In the genomic region with DNA sequence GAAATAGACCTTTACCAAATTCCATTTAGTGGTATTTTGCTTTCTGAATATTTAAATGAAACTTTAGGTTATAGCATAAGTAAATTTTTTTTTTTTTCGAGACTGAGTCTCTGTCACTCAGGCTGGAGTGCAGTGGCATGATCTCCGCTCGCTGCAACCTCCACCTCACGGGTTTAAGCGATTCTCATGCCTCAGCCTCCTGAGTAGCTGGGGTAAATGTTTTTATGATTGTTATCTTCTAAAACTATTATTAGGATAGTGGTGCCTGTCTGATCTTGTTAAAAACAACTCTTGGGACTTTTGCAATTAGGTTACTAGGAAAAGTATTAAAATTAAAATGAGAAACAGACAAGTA, we compare ENCODE assay signal across 3 cellular contexts.
TF ChIP-seq lines count a peak whose summit lies in the region.

No MANE protein-coding gene starts in this region.

TF ChIP-seq in SK-N-SH, 30 proteins besides CTCF, POLR2A, EP300 and RAD21:
- no peak for TF ChIP-seq CHD2 (IDR thresholded peaks at IDR 0.05; ENCODE audit: low read length, partially characterized antibody)
- TF ChIP-seq TAF1 (IDR thresholded peaks at IDR 0.05; ENCODE audit: borderline replicate concordance, low read depth, low read length): no peak
- no peak for TF ChIP-seq RXRA (IDR thresholded peaks at IDR 0.05; ENCODE audit: borderline replicate concordance, low read depth)
- TF ChIP-seq FOXJ3 (CRISPR knock-in tag; IDR thresholded peaks at IDR 0.05): no peak
- no peak for TF ChIP-seq GATA2 (CRISPR knock-in tag; IDR thresholded peaks at IDR 0.05)
- no peak for TF ChIP-seq SIN3A (IDR thresholded peaks at IDR 0.05; ENCODE audit: borderline replicate concordance, low read depth, low read length)
- no peak for TF ChIP-seq NRF1 (IDR thresholded peaks at IDR 0.05; ENCODE audit: low read depth, low read length)
- TF ChIP-seq POLR2AphosphoS5 (IDR thresholded peaks at IDR 0.05; ENCODE audit: low read depth, low read length): no peak
- TF ChIP-seq, protein P1, sequence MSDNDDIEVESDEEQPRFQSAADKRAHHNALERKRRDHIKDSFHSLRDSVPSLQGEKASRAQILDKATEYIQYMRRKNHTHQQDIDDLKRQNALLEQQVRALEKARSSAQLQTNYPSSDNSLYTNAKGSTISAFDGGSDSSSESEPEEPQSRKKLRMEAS (IDR thresholded peaks at IDR 0.05; ENCODE audit: low read depth): no peak
- TF ChIP-seq, protein P2, sequence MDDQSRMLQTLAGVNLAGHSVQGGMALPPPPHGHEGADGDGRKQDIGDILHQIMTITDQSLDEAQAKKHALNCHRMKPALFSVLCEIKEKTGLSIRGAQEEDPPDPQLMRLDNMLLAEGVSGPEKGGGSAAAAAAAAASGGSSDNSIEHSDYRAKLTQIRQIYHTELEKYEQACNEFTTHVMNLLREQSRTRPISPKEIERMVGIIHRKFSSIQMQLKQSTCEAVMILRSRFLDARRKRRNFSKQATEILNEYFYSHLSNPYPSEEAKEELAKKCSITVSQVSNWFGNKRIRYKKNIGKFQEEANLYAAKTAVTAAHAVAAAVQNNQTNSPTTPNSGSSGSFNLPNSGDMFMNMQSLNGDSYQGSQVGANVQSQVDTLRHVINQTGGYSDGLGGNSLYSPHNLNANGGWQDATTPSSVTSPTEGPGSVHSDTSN (IDR thresholded peaks at IDR 0.05): no peak
- TF ChIP-seq, protein P3, sequence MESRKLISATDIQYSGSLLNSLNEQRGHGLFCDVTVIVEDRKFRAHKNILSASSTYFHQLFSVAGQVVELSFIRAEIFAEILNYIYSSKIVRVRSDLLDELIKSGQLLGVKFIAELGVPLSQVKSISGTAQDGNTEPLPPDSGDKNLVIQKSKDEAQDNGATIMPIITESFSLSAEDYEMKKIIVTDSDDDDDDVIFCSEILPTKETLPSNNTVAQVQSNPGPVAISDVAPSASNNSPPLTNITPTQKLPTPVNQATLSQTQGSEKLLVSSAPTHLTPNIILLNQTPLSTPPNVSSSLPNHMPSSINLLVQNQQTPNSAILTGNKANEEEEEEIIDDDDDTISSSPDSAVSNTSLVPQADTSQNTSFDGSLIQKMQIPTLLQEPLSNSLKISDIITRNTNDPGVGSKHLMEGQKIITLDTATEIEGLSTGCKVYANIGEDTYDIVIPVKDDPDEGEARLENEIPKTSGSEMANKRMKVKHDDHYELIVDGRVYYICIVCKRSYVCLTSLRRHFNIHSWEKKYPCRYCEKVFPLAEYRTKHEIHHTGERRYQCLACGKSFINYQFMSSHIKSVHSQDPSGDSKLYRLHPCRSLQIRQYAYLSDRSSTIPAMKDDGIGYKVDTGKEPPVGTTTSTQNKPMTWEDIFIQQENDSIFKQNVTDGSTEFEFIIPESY (IDR thresholded peaks at IDR 0.05; ENCODE audit: borderline replicate concordance, low read depth): no peak
- TF ChIP-seq SMC3 (IDR thresholded peaks at IDR 0.05; ENCODE audit: low read depth, low read length): no peak
- TF ChIP-seq MXI1 (IDR thresholded peaks at IDR 0.05; ENCODE audit: low read depth, low read length): no peak
- TF ChIP-seq FOXM1 (IDR thresholded peaks at IDR 0.05; ENCODE audit: low read depth): no peak
- no peak for TF ChIP-seq GABPA (IDR thresholded peaks at IDR 0.05; ENCODE audit: low read depth)
- TF ChIP-seq EZH2phosphoT487 (IDR thresholded peaks at IDR 0.05; ENCODE audit: borderline replicate concordance, low read depth): no peak
- no peak for TF ChIP-seq RFX5 (IDR thresholded peaks at IDR 0.05; ENCODE audit: low read length)

TF ChIP-seq in SK-N-SH treated with all-trans-retinoic acid at 6 μM for 48 hours, 23 proteins besides CTCF, POLR2A, EP300 and RAD21:
- TF ChIP-seq ARNTL (CRISPR knock-in tag; IDR thresholded peaks at IDR 0.05; ENCODE audit: borderline replicate concordance, low read depth): no peak
- TF ChIP-seq ZFP3 (CRISPR knock-in tag; IDR thresholded peaks at IDR 0.05): no peak
- TF ChIP-seq ZNF8 (CRISPR knock-in tag; IDR thresholded peaks at IDR 0.05): no peak
- TF ChIP-seq CSDC2 (CRISPR knock-in tag; IDR thresholded peaks at IDR 0.05): no peak
- TF ChIP-seq, protein P4, sequence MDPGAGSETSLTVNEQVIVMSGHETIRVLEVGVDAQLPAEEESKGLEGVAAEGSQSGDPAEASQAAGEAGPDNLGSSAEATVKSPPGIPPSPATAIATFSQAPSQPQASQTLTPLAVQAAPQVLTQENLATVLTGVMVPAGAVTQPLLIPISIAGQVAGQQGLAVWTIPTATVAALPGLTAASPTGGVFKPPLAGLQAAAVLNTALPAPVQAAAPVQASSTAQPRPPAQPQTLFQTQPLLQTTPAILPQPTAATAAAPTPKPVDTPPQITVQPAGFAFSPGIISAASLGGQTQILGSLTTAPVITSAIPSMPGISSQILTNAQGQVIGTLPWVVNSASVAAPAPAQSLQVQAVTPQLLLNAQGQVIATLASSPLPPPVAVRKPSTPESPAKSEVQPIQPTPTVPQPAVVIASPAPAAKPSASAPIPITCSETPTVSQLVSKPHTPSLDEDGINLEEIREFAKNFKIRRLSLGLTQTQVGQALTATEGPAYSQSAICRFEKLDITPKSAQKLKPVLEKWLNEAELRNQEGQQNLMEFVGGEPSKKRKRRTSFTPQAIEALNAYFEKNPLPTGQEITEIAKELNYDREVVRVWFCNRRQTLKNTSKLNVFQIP (CRISPR knock-in tag; IDR thresholded peaks at IDR 0.05; ENCODE audit: borderline replicate concordance, low read depth): no peak
- TF ChIP-seq GLIS3 (CRISPR knock-in tag; IDR thresholded peaks at IDR 0.05): no peak
- TF ChIP-seq BACH2 (CRISPR knock-in tag; IDR thresholded peaks at IDR 0.05; ENCODE audit: borderline replicate concordance): no peak
- TF ChIP-seq ZNF70 (CRISPR knock-in tag; IDR thresholded peaks at IDR 0.05): no peak
- no peak for TF ChIP-seq PPARA (CRISPR knock-in tag; IDR thresholded peaks at IDR 0.05; ENCODE audit: borderline replicate concordance)
- TF ChIP-seq OSR1 (CRISPR knock-in tag; IDR thresholded peaks at IDR 0.05): no peak
- no peak for TF ChIP-seq ZC3H10 (CRISPR knock-in tag; IDR thresholded peaks at IDR 0.05)
- no peak for TF ChIP-seq ESRRG (CRISPR knock-in tag; IDR thresholded peaks at IDR 0.05)
- no peak for TF ChIP-seq ISL1 (CRISPR knock-in tag; IDR thresholded peaks at IDR 0.05)
- TF ChIP-seq TCF4 (CRISPR knock-in tag; IDR thresholded peaks at IDR 0.05; ENCODE audit: borderline replicate concordance): no peak
- no peak for TF ChIP-seq ZNF565 (CRISPR knock-in tag; conservative IDR thresholded peaks at IDR 0.05; ENCODE audit: low read depth)
- TF ChIP-seq, protein P5, sequence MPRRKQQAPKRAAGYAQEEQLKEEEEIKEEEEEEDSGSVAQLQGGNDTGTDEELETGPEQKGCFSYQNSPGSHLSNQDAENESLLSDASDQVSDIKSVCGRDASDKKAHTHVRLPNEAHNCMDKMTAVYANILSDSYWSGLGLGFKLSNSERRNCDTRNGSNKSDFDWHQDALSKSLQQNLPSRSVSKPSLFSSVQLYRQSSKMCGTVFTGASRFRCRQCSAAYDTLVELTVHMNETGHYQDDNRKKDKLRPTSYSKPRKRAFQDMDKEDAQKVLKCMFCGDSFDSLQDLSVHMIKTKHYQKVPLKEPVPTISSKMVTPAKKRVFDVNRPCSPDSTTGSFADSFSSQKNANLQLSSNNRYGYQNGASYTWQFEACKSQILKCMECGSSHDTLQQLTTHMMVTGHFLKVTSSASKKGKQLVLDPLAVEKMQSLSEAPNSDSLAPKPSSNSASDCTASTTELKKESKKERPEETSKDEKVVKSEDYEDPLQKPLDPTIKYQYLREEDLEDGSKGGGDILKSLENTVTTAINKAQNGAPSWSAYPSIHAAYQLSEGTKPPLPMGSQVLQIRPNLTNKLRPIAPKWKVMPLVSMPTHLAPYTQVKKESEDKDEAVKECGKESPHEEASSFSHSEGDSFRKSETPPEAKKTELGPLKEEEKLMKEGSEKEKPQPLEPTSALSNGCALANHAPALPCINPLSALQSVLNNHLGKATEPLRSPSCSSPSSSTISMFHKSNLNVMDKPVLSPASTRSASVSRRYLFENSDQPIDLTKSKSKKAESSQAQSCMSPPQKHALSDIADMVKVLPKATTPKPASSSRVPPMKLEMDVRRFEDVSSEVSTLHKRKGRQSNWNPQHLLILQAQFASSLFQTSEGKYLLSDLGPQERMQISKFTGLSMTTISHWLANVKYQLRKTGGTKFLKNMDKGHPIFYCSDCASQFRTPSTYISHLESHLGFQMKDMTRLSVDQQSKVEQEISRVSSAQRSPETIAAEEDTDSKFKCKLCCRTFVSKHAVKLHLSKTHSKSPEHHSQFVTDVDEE (CRISPR knock-in tag; IDR thresholded peaks at IDR 0.05): no peak

TF ChIP-seq in K562, 482 proteins besides CTCF, POLR2A, EP300 and RAD21 (continues in another document):
- TF ChIP-seq CHD2 (IDR thresholded peaks at IDR 0.05; ENCODE audit: low read depth, low read length): no peak
- 0 out of 4 replicates have a peak, but pooled peaks of 1 of the 2 experiments have one; percentile 46 for TF ChIP-seq TEAD1 (CRISPR knock-in tag; IDR thresholded peaks at IDR 0.05)
- 0 out of 4 replicates have a peak, but pooled peaks of 1 of the 2 experiments have one; percentile 18 for TF ChIP-seq SRF (CRISPR knock-in tag; IDR thresholded peaks at IDR 0.05)
- no peak for TF ChIP-seq RBBP5 (IDR thresholded peaks at IDR 0.05; ENCODE audit: borderline replicate concordance, insufficient read depth, low read length, poor library complexity, severe bottlenecking)
- no peak for TF ChIP-seq RBM17 (IDR thresholded peaks at IDR 0.05; ENCODE audit: borderline replicate concordance, low read depth, low read length)
- TF ChIP-seq RBFOX2 (IDR thresholded peaks at IDR 0.05; ENCODE audit: low read depth, low read length): no peak
- no peak for TF ChIP-seq CBFB (CRISPR knock-in tag; IDR thresholded peaks at IDR 0.05)
- peak; percentile 36; the same call in 1 of the 2 replicates for TF ChIP-seq MECOM (CRISPR knock-in tag; IDR thresholded peaks at IDR 0.05)
- TF ChIP-seq TCFL5 (CRISPR knock-in tag; conservative IDR thresholded peaks at IDR 0.05): no peak
- peak; percentile 31; the same call in 1 of the 2 replicates for TF ChIP-seq SMAD4 (CRISPR knock-in tag; conservative IDR thresholded peaks at IDR 0.05)
- TF ChIP-seq, protein P6, sequence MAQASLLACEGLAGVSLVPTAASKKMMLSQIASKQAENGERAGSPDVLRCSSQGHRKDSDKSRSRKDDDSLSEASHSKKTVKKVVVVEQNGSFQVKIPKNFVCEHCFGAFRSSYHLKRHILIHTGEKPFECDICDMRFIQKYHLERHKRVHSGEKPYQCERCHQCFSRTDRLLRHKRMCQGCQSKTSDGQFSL (CRISPR knock-in tag; IDR thresholded peaks at IDR 0.05): no peak
- TF ChIP-seq, protein P6 (tag; IDR thresholded peaks at IDR 0.05): peak in 1 of 2 experiments; percentile 63; a peak in 1 of 4 replicates
- TF ChIP-seq RBM14 (IDR thresholded peaks at IDR 0.05; ENCODE audit: borderline replicate concordance, insufficient read depth, low read depth, low read length): no peak
- TF ChIP-seq, protein P7, sequence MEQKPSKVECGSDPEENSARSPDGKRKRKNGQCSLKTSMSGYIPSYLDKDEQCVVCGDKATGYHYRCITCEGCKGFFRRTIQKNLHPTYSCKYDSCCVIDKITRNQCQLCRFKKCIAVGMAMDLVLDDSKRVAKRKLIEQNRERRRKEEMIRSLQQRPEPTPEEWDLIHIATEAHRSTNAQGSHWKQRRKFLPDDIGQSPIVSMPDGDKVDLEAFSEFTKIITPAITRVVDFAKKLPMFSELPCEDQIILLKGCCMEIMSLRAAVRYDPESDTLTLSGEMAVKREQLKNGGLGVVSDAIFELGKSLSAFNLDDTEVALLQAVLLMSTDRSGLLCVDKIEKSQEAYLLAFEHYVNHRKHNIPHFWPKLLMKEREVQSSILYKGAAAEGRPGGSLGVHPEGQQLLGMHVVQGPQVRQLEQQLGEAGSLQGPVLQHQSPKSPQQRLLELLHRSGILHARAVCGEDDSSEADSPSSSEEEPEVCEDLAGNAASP (IDR thresholded peaks at IDR 0.05): no peak
- TF ChIP-seq ZNF324 (CRISPR knock-in tag; IDR thresholded peaks at IDR 0.05): peak; percentile 19; the same call in 1 of the 2 replicates
- TF ChIP-seq GABPB1 (CRISPR knock-in tag; IDR thresholded peaks at IDR 0.05): peak; percentile 25; the same call in 1 of the 2 replicates
- no peak for TF ChIP-seq ZC3H4 (CRISPR knock-in tag; IDR thresholded peaks at IDR 0.05; ENCODE audit: borderline replicate concordance)
- TF ChIP-seq, protein P8, sequence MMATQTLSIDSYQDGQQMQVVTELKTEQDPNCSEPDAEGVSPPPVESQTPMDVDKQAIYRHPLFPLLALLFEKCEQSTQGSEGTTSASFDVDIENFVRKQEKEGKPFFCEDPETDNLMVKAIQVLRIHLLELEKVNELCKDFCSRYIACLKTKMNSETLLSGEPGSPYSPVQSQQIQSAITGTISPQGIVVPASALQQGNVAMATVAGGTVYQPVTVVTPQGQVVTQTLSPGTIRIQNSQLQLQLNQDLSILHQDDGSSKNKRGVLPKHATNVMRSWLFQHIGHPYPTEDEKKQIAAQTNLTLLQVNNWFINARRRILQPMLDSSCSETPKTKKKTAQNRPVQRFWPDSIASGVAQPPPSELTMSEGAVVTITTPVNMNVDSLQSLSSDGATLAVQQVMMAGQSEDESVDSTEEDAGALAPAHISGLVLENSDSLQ (IDR thresholded peaks at IDR 0.05): peak; percentile 44; the same call in 1 of the 2 replicates
- no peak for TF ChIP-seq NR2C1 (IDR thresholded peaks at IDR 0.05)
- TF ChIP-seq NR2C1 (tag; IDR thresholded peaks at IDR 0.05): no peak
- TF ChIP-seq PML (IDR thresholded peaks at IDR 0.05; ENCODE audit: low read length): 0 out of 2 replicates have a peak, but pooled peaks have one; percentile 13
- TF ChIP-seq HDAC1 (IDR thresholded peaks at IDR 0.05): 0 out of 4 replicates have a peak, but pooled peaks of 1 of the 2 experiments have one; percentile 8
- TF ChIP-seq, protein P9, sequence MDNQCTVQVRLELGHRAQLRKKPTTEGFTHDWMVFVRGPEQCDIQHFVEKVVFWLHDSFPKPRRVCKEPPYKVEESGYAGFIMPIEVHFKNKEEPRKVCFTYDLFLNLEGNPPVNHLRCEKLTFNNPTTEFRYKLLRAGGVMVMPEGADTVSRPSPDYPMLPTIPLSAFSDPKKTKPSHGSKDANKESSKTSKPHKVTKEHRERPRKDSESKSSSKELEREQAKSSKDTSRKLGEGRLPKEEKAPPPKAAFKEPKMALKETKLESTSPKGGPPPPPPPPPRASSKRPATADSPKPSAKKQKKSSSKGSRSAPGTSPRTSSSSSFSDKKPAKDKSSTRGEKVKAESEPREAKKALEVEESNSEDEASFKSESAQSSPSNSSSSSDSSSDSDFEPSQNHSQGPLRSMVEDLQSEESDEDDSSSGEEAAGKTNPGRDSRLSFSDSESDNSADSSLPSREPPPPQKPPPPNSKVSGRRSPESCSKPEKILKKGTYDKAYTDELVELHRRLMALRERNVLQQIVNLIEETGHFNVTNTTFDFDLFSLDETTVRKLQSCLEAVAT (IDR thresholded peaks at IDR 0.05): peak in 1 of 2 experiments; percentile 61; a peak in 2 of 4 replicates
- TF ChIP-seq TRIM28 (IDR thresholded peaks at IDR 0.05): no peak
- TF ChIP-seq SRSF1 (IDR thresholded peaks at IDR 0.05; ENCODE audit: low read depth, low read length): no peak
- no peak for TF ChIP-seq SLC30A9 (CRISPR knock-in tag; IDR thresholded peaks at IDR 0.05)
- TF ChIP-seq PYGO2 (tag; IDR thresholded peaks at IDR 0.05): no peak
- no peak for TF ChIP-seq CCNT2 (IDR thresholded peaks at IDR 0.05; ENCODE audit: borderline replicate concordance, extremely low read depth, insufficient read length, low read depth, low read length)
- TF ChIP-seq GATA2 (CRISPR knock-in tag; IDR thresholded peaks at IDR 0.05): 0 out of 2 replicates have a peak, but pooled peaks have one; percentile 11
- TF ChIP-seq KLF6 (CRISPR knock-in tag; IDR thresholded peaks at IDR 0.05; ENCODE audit: borderline replicate concordance): no peak
- no peak for TF ChIP-seq ZNF232 (CRISPR knock-in tag; IDR thresholded peaks at IDR 0.05)
- no peak for TF ChIP-seq NR2C2 (CRISPR knock-in tag; IDR thresholded peaks at IDR 0.05)
- TF ChIP-seq NR2C2 (tag; IDR thresholded peaks at IDR 0.05): no peak
- TF ChIP-seq NFRKB (IDR thresholded peaks at IDR 0.05; ENCODE audit: low read depth): no peak
- TF ChIP-seq KAT7 (CRISPR knock-in tag; IDR thresholded peaks at IDR 0.05; ENCODE audit: borderline replicate concordance): peak; percentile 63; the same call in 1 of the 2 replicates
